Comparison of ENCODE assay signal across 24 cellular contexts in genomic region chr21:46399129-46399528, GRCh38. TPM values are rescaled to one million over a fixed set of nuclear protein-coding genes. Genes with fewer than 3 reads are reported as not detected.
DNase-seq lines count a peak whose midpoint lies in the region; ATAC-seq, FAIRE-seq and TF ChIP-seq lines count a peak whose summit lies in the region.
"Had no signal": no experiment of that assay in that cellular context is flagged by ENCODE, and none has a peak within 500 bp of the region (broad histone marks: within the 10 kb centered on the region; RNA-seq: fewer than 3 reads in every experiment).

No MANE protein-coding gene starts in this region.

- H3K27ac ChIP-seq in ascending aorta = no peak overlapping the region
- H3K27ac ChIP-seq: PC-9 had no signal

- no peaks in the 10 kb centered on the region for H3K27me3 Mint-ChIP-seq in CD14-positive monocyte (ENCODE audit: low read depth in 3 of 3)
- H3K27me3 Mint-ChIP-seq: CD4-positive, alpha-beta memory T cell had no signal

- peaks cover 75 to 82% of the 10 kb centered on the region in 2 donors for H3K36me3 Mint-ChIP-seq in CD14-positive monocyte

- H3K4me1 Mint-ChIP-seq in CD14-positive monocyte = no peaks in the 10 kb centered on the region

- H3K27ac Mint-ChIP-seq in CD14-positive monocyte = peak overlapping the region in 4 of 7 donors; percentile 4 to 65 (median 19)

- no peak overlapping the region for H3K4me3 ChIP-seq in H7 (ENCODE audit: insufficient read depth, low read depth, low read length)
- H3K4me3 ChIP-seq in ascending aorta = no peak overlapping the region
- H3K4me3 ChIP-seq: GM12878, HAP-1, K562, PC-9 had no signal

- H3K9me3 Mint-ChIP-seq in CD14-positive monocyte = no peaks in the 10 kb centered on the region
- H3K9me3 Mint-ChIP-seq: CD4-positive, alpha-beta memory T cell had no signal

- ATAC-seq in esophagus mucosa (peak; percentile 31), omental fat pad (ENCODE audit: low FRiP score) (peak; percentile 41), HG02588 (IDR thresholded peaks at IDR 0.05; ENCODE audit: unreplicated experiment) (no peak)
- ATAC-seq: GM12878, K562 had no signal

- no peaks in the 10 kb centered on the region for H3K4me1 ChIP-seq in ascending aorta
- H3K4me1 ChIP-seq: Caco-2, HAP-1 had no signal

- no peaks in the 10 kb centered on the region for H3K9me3 ChIP-seq in ascending aorta
- H3K9me3 ChIP-seq: Caco-2, HAP-1 had no signal

- no peaks in the 10 kb centered on the region for H3K27me3 ChIP-seq in H7 (ENCODE audit: control insufficient read depth, insufficient read depth, low read length)
- H3K27me3 ChIP-seq in ascending aorta = no peaks in the 10 kb centered on the region

- H3K36me3 ChIP-seq in H7 (replicated peaks; ENCODE audit: control insufficient read depth, insufficient read depth, low read length) = peaks cover 11% of the 10 kb centered on the region
- peaks cover 27 to 76% of the 10 kb centered on the region in 2 donors for H3K36me3 ChIP-seq in ascending aorta

- intact Hi-C loops in CD14-positive monocyte (cut with micrococcal nuclease) (no loop called here), ascending aorta (cut with DNase I) (no loop called here)

- TF ChIP-seq CTCF in CD14-positive monocyte (IDR thresholded peaks at IDR 0.05) (no peak), omental fat pad (IDR thresholded peaks at IDR 0.05) (no peak), ascending aorta (IDR thresholded peaks at IDR 0.05) (no peak)

- FAIRE-seq in frontal cortex (lab: Jason Lieb, UNC) = no peak
- FAIRE-seq: GM12878, K562 had no signal

- DNase-seq in CD14-positive monocyte (ENCODE audit: low spot score) (no peak), H7 (peak; percentile 26), omental fat pad (ENCODE audit: low spot score) (no peak), frontal cortex (ENCODE audit: low spot score in 2 of 2) (no peak), ascending aorta (ENCODE audit: low spot score in 2 of 2) (no peak)
- DNase-seq: Caco-2; CD4-positive, alpha-beta memory T cell; DMS 273 treated with DMSO at 0.1 percent for 48 hours; DND-41; MM.1S; NCI-H1048; NCI-H1417 treated with DMSO at 0.1 percent for 48 hours; NCI-H187; NCI-H2107; NCI-H446 treated with DMSO at 0.1 percent for 48 hours; NCI-H69; PC-9; RPMI8226; SIG-M5 had no signal

- no peak overlapping the region for H3K4me3 Mint-ChIP-seq in CD14-positive monocyte
- H3K4me3 Mint-ChIP-seq: CD4-positive, alpha-beta memory T cell had no signal

RNA-seq across cellular contexts. Expression of gene DIP2A, which starts 59.6 kb away (rescaled TPM):
- polyA plus RNA-seq in CD14-positive monocyte = 1 to 10 TPM; 4.6 to 6.1 TPM
- 19.4 and 30.2 TPM in 2 replicates for total RNA-seq in H7 (2014; rRNA removed; shearing (Covaris generic))
- total RNA-seq in esophagus mucosa (25.5 TPM), omental fat pad (10 to 100 TPM; 25.9 to 57.4 (median 33.3) TPM), frontal cortex (26.1 TPM), ascending aorta (72.8 TPM)
